ENCODE assay signal across 32 cellular contexts in genomic region chr7:150695654-150696053, GRCh38. TPM values are rescaled to one million over a fixed set of nuclear protein-coding genes. Genes with fewer than 3 reads are reported as not detected.
"Had no signal": no experiment of that assay in that cellular context is flagged by ENCODE, and none has a peak within 500 bp of the region (broad histone marks: within the 10 kb centered on the region; RNA-seq: fewer than 3 reads in every experiment).

No MANE protein-coding gene starts in this region.

- DNase-seq: activated CD8-positive, alpha-beta T cell treated with anti-CD3 and anti-CD28 coated beads for 36 hours; activated effector memory CD4-positive, alpha-beta T cell treated with anti-CD3 and anti-CD28 coated beads, Interleukin-2, amount 50 U/mL, for 16 hours; activated naive CD4-positive, alpha-beta T cell; activated T-cell treated with anti-CD3 and anti-CD28 coated beads, Interleukin-2, amount 50 U/mL, for 1 hour; activated T-cell treated with anti-CD3 and anti-CD28 coated beads, Interleukin-2, amount 50 U/mL, for 72 hours; amniotic stem cell; aorta; brain microvascular endothelial cell; central memory CD4-positive, alpha-beta T cell; MM.1S; MV-4-11; NCI-H1092 treated with DMSO at 0.1 percent for 48 hours; NCI-H1417; NCI-H146; NCI-H187; NCI-H2029 treated with DMSO at 0.1 percent for 48 hours; NCI-H2107; NCI-H2171; NCI-H446 treated with DMSO at 0.1 percent for 48 hours; NCI-H524; NCI-H69; NCI-H82; SHP77; SJCRH30; T1000 had no signal

- H3K4me1 ChIP-seq: SJCRH30 had no signal

- H3K36me3 ChIP-seq: brain microvascular endothelial cell, SJCRH30 had no signal

- H3K9me3 ChIP-seq: SJCRH30 had no signal

- H3K27ac Mint-ChIP-seq: activated CD8-positive, alpha-beta T cell treated with anti-CD3 and anti-CD28 coated beads for 36 hours; activated naive CD4-positive, alpha-beta T cell treated with anti-CD3 and anti-CD28 coated beads, Interleukin-2, amount 50 U/mL, for 72 hours; activated T-cell treated with anti-CD3 and anti-CD28 coated beads, Interleukin-2, amount 50 U/mL, for 72 hours; activated T-helper 17 cell treated with anti-CD3 and anti-CD28 coated beads, Interleukin-2, amount 50 U/mL, for 72 hours had no signal

- H3K27me3 ChIP-seq: brain microvascular endothelial cell had no signal

- H3K27ac ChIP-seq: brain microvascular endothelial cell, KMS-11, SJCRH30, SK-N-MC had no signal

- ATAC-seq: activated CD8-positive, alpha-beta T cell treated with anti-CD3 and anti-CD28 coated beads for 36 hours; activated naive CD4-positive, alpha-beta T cell treated with anti-CD3 and anti-CD28 coated beads, Interleukin-2, amount 50 U/mL, for 72 hours; activated T-cell treated with anti-CD3 and anti-CD28 coated beads, Interleukin-2, amount 50 U/mL, for 72 hours; activated T-helper 17 cell treated with anti-CD3 and anti-CD28 coated beads, Interleukin-2, amount 50 U/mL, for 72 hours; Panc1 had no signal

- H3K4me3 ChIP-seq: SJCRH30, SK-N-MC had no signal

- H3K4me1 Mint-ChIP-seq: activated T-helper 17 cell treated with anti-CD3 and anti-CD28 coated beads, Interleukin-2, amount 50 U/mL, for 72 hours had no signal

- H3K4me3 Mint-ChIP-seq: activated CD8-positive, alpha-beta T cell treated with anti-CD3 and anti-CD28 coated beads for 36 hours; activated T-cell treated with anti-CD3 and anti-CD28 coated beads, Interleukin-2, amount 50 U/mL, for 72 hours; activated T-helper 17 cell treated with anti-CD3 and anti-CD28 coated beads, Interleukin-2, amount 50 U/mL, for 72 hours had no signal

- H3K9ac ChIP-seq: KMS-11 had no signal

- H3K4me2 ChIP-seq: KMS-11 had no signal

- H3K27me3 Mint-ChIP-seq: activated CD8-positive, alpha-beta T cell treated with anti-CD3 and anti-CD28 coated beads for 36 hours; activated T-helper 17 cell treated with anti-CD3 and anti-CD28 coated beads, Interleukin-2, amount 50 U/mL, for 72 hours had no signal

RNA-seq across cellular contexts. Expression of gene GIMAP2, which starts 10.1 kb away (rescaled TPM):
- total RNA-seq: SJCRH30 had no signal

RNA-seq across cellular contexts. Expression of gene GIMAP1, which starts 20.8 kb away (rescaled TPM):
- total RNA-seq: LHCN-M2, RPMI7951, SJCRH30 had no signal

RNA-seq across cellular contexts. Expression of gene GIMAP5, which starts 41.6 kb away (rescaled TPM):
- total RNA-seq: LHCN-M2, RPMI7951, SJCRH30 had no signal
